In genomic region chr21:45405271-45405818, GRCh38 we compare ENCODE assay signal across 8 cellular contexts. TPM values are rescaled to one million over a fixed set of nuclear protein-coding genes. Genes with fewer than 3 reads are reported as not detected.
DNase-seq lines count a peak whose midpoint lies in the region; ATAC-seq, FAIRE-seq and TF ChIP-seq lines count a peak whose summit lies in the region.

No MANE protein-coding gene starts in this region.

- TF ChIP-seq EP300 in tibial nerve (IDR thresholded peaks at IDR 0.05), result no peak

- H3K27me3 ChIP-seq in bronchial epithelial cell (ENCODE audit: control insufficient read depth, insufficient read depth, low read length) (peaks cover 3% of the 10 kb centered on the region), tibial nerve (peaks cover 0 to 11% of the 10 kb centered on the region in 2 donors)

- H3K36me3 ChIP-seq in bronchial epithelial cell (ENCODE audit: control insufficient read depth, insufficient read depth, low read length) (no peaks in the 10 kb centered on the region), tibial nerve (no peaks in the 10 kb centered on the region)

- no peak for ATAC-seq in HG02852 (IDR thresholded peaks at IDR 0.05; ENCODE audit: unreplicated experiment)
- no peak for ATAC-seq in GM21717 (IDR thresholded peaks at IDR 0.05; ENCODE audit: unreplicated experiment)

- no peak for TF ChIP-seq CTCF in bronchial epithelial cell (IDR thresholded peaks at IDR 0.05; ENCODE audit: insufficient read depth, low read length, severe bottlenecking)
- TF ChIP-seq CTCF in tibial nerve (IDR thresholded peaks at IDR 0.05), result no peak

- H3K27ac ChIP-seq in tibial nerve, result peak overlapping the region; percentile 47 to 94 (median 78)

- peak overlapping the region; percentile 41 for H3K4me3 ChIP-seq in bronchial epithelial cell (ENCODE audit: low read depth, low read length)
- H3K4me3 ChIP-seq in tibial nerve, result peak overlapping the region; percentile 38 to 58 (median 48)

- DNase-seq in activated CD4-positive, alpha-beta T cell treated with anti-CD3 and anti-CD28 coated beads, Interleukin-2, amount 50 U/mL, for 48 hours, result peak; percentile 12 to 19
- no peak for DNase-seq in activated CD4-positive, alpha-beta T cell treated with anti-CD3 and anti-CD28 coated beads, Interleukin-2, amount 50 U/mL, for 4 hours
- DNase-seq in bronchial epithelial cell (ENCODE audit: low read depth) (no peak), left kidney (ENCODE audit: low read depth, low spot score) (peak; percentile 74), tibial nerve (ENCODE audit: low spot score in 2 of 2) (peak in 1 of 2 donors; percentile 31)
- no peak for DNase-seq in stimulated activated naive CD4-positive, alpha-beta T cell (lab: John Stamatoyannopoulos, UW)

- peak in 1 of 2 donors; percentile 50 for TF ChIP-seq POLR2A in tibial nerve (IDR thresholded peaks at IDR 0.05)

- WGBS in tibial nerve, 2 donors, result 2% methylated on average over 9 of the region's 86 CpGs; no CpG with 5 or more reads in 1 of the 2 donors

- peaks cover 0 to 52% (median 15%) of the 10 kb centered on the region in 4 donors for H3K4me1 ChIP-seq in tibial nerve

- peaks cover 0 to 21% (median 0%) of the 10 kb centered on the region in 4 donors for H3K9me3 ChIP-seq in tibial nerve

- no peak for FAIRE-seq in bronchial epithelial cell (lab: Jason Lieb, UNC)

RNA-seq across cellular contexts. Expression of gene COL18A1, which starts 0.4 kb away (rescaled TPM):
- total RNA-seq in bronchial epithelial cell (9.2 and 16.9 TPM in 2 replicates), tibial nerve (100 to 1,000 TPM; 124 to 224 (median 173) TPM)

Comparison
In these comparisons a context has a peak if more than half of its experiments do, and no peak if none do; other contexts are left out.
1. DNase-seq: peak in activated CD4-positive, alpha-beta T cell treated with anti-CD3 and anti-CD28 coated beads, Interleukin-2, amount 50 U/mL, for 48 hours (2 of 2) and left kidney (single experiment); none in activated CD4-positive, alpha-beta T cell treated with anti-CD3 and anti-CD28 coated beads, Interleukin-2, amount 50 U/mL, for 4 hours (0 of 2), bronchial epithelial cell (single experiment) and stimulated activated naive CD4-positive, alpha-beta T cell (0 of 6).